In genomic region chr10:70533189-70533558, GRCh38 we compare ENCODE assay signal across 35 cellular contexts. TPM values are rescaled to one million over a fixed set of nuclear protein-coding genes. Genes with fewer than 3 reads are reported as not detected.
"Had no signal": no experiment of that assay in that cellular context is flagged by ENCODE, and none has a peak within 500 bp of the region (broad histone marks: within the 10 kb centered on the region; RNA-seq: fewer than 3 reads in every experiment).

No MANE protein-coding gene starts in this region.

- H3K4me1 ChIP-seq: Peyer's patch, SJSA1 had no signal

- ATAC-seq: activated CD4-positive, alpha-beta T cell treated with anti-CD3 and anti-CD28 coated beads for 36 hours; activated CD4-positive, CD25-positive, alpha-beta regulatory T cell treated with anti-CD3 and anti-CD28 coated beads, Interleukin-2, amount 50 U/mL, for 24 hours; activated CD8-positive, alpha-beta memory T cell treated with anti-CD3 and anti-CD28 coated beads, Interleukin-2, amount 10 ng/mL, durations not matched to agents 7 days and 5 days; PC-3 had no signal

- H3K27ac Mint-ChIP-seq: activated CD4-positive, alpha-beta T cell treated with anti-CD3 and anti-CD28 coated beads for 36 hours; activated CD4-positive, alpha-beta T cell treated with anti-CD3 and anti-CD28 coated beads, Interleukin-2, amount 10 ng/mL, durations not matched to agents 7 days and 5 days; activated CD8-positive, alpha-beta memory T cell treated with anti-CD3 and anti-CD28 coated beads, Interleukin-2, amount 10 ng/mL, durations not matched to agents 7 days and 5 days; activated naive CD8-positive, alpha-beta T cell treated with anti-CD3 and anti-CD28 coated beads for 36 hours; T-helper 1 cell treated with Interleukin-12 subunit alpha and Interleukin-12 subunit beta and Interleukin-4 antibody, amounts not matched to agents 30 μg/mL and 1 μg/mL, for 36 hours; T-helper 2 cell treated with Interferon-gamma antibody and Interleukin-4, amounts not matched to agents 5 μg/mL and 100 μg/mL, for 36 hours had no signal

- H3K9me3 Mint-ChIP-seq: activated CD4-positive, alpha-beta T cell treated with anti-CD3 and anti-CD28 coated beads, Interleukin-2, amount 10 ng/mL, durations not matched to agents 7 days and 5 days; activated naive CD8-positive, alpha-beta T cell treated with anti-CD3 and anti-CD28 coated beads for 36 hours; central memory CD8-positive, alpha-beta T cell; T-helper 1 cell treated with Interleukin-12 subunit alpha and Interleukin-12 subunit beta and Interleukin-4 antibody, amounts not matched to agents 30 μg/mL and 1 μg/mL, for 36 hours; T-helper 2 cell treated with Interferon-gamma antibody and Interleukin-4, amounts not matched to agents 5 μg/mL and 100 μg/mL, for 36 hours had no signal

- FAIRE-seq: TTC549 had no signal

- H3K36me3 Mint-ChIP-seq: activated CD8-positive, alpha-beta memory T cell treated with anti-CD3 and anti-CD28 coated beads, Interleukin-2, amount 10 ng/mL, durations not matched to agents 7 days and 5 days; activated naive CD8-positive, alpha-beta T cell treated with anti-CD3 and anti-CD28 coated beads for 36 hours had no signal

- H3K4me3 Mint-ChIP-seq: activated CD4-positive, alpha-beta T cell treated with anti-CD3 and anti-CD28 coated beads for 36 hours; activated CD4-positive, alpha-beta T cell treated with anti-CD3 and anti-CD28 coated beads, Interleukin-2, amount 10 ng/mL, durations not matched to agents 7 days and 5 days; activated CD8-positive, alpha-beta memory T cell treated with anti-CD3 and anti-CD28 coated beads, Interleukin-2, amount 10 ng/mL, durations not matched to agents 7 days and 5 days; activated naive CD8-positive, alpha-beta T cell treated with anti-CD3 and anti-CD28 coated beads for 36 hours; central memory CD8-positive, alpha-beta T cell; T-helper 1 cell treated with Interleukin-12 subunit alpha and Interleukin-12 subunit beta and Interleukin-4 antibody, amounts not matched to agents 30 μg/mL and 1 μg/mL, for 36 hours; T-helper 2 cell treated with Interferon-gamma antibody and Interleukin-4, amounts not matched to agents 5 μg/mL and 100 μg/mL, for 36 hours had no signal

- H3K36me3 ChIP-seq: cardiac muscle cell, Peyer's patch, SJSA1 had no signal

- H3K9ac ChIP-seq: SK-N-SH had no signal

- H3K4me1 Mint-ChIP-seq: activated CD4-positive, alpha-beta T cell treated with anti-CD3 and anti-CD28 coated beads for 36 hours; activated CD4-positive, alpha-beta T cell treated with anti-CD3 and anti-CD28 coated beads, Interleukin-2, amount 10 ng/mL, durations not matched to agents 7 days and 5 days; activated CD8-positive, alpha-beta memory T cell treated with anti-CD3 and anti-CD28 coated beads, Interleukin-2, amount 10 ng/mL, durations not matched to agents 7 days and 5 days; activated naive CD8-positive, alpha-beta T cell treated with anti-CD3 and anti-CD28 coated beads for 36 hours; central memory CD8-positive, alpha-beta T cell had no signal

- H3K9me3 ChIP-seq: Peyer's patch, SJSA1, SK-N-SH had no signal

- DNase-seq: activated CD4-positive, alpha-beta T cell treated with anti-CD3 and anti-CD28 coated beads for 36 hours; activated CD4-positive, alpha-beta T cell treated with anti-CD3 and anti-CD28 coated beads, Interleukin-2, amount 10 ng/mL, durations not matched to agents 7 days and 5 days; activated CD4-positive, alpha-beta T cell treated with anti-CD3 and anti-CD28 coated beads, Interleukin-2, amount 50 U/mL, for 48 hours; activated CD8-positive, alpha-beta memory T cell treated with anti-CD3 and anti-CD28 coated beads for 24 hours; activated CD8-positive, alpha-beta memory T cell treated with anti-CD3 and anti-CD28 coated beads, Interleukin-2, amount 10 ng/mL, durations not matched to agents 7 days and 5 days; activated CD8-positive, alpha-beta memory T cell treated with anti-CD3 and anti-CD28 coated beads, Interleukin-2, amount 50 U/mL, for 48 hours; activated effector memory CD4-positive, alpha-beta T cell treated with Interleukin-2 at 50 U/mL for 16 hours; activated naive CD4-positive, alpha-beta T cell treated with anti-CD3 and anti-CD28 coated beads, Interleukin-2, amount 50 U/mL, for 16 hours; activated naive CD8-positive, alpha-beta T cell treated with anti-CD3 and anti-CD28 coated beads for 36 hours; activated T-cell treated with anti-CD3 and anti-CD28 coated beads, Interleukin-2, amount 50 U/mL, for 48 hours; amniotic stem cell; MM.1S; MV-4-11; NCI-H1092; NCI-H1436 treated with DMSO at 0.1 percent for 48 hours; NCI-H1694 treated with DMSO at 0.1 percent for 48 hours; NCI-H2029 treated with DMSO at 0.1 percent for 48 hours; NCI-H2107; NCI-H2171; NCI-H510A; NCI-H526; NCI-H748 treated with DMSO at 0.1 percent for 48 hours; NK-92 treated with Interleukin-12 subunit alpha and Interleukin-12 subunit beta, amount 100 ng/mL, for 24 hours; Peyer's patch; RPMI8226; SHP77 treated with DMSO at 0.1 percent for 48 hours; SK-N-SH had no signal

- H3K4me2 ChIP-seq: SK-N-SH had no signal

- H3K27me3 ChIP-seq: cardiac muscle cell, Peyer's patch had no signal

- H3K27me3 Mint-ChIP-seq: activated CD4-positive, alpha-beta T cell treated with anti-CD3 and anti-CD28 coated beads for 36 hours; activated CD4-positive, alpha-beta T cell treated with anti-CD3 and anti-CD28 coated beads, Interleukin-2, amount 10 ng/mL, durations not matched to agents 7 days and 5 days; activated naive CD8-positive, alpha-beta T cell treated with anti-CD3 and anti-CD28 coated beads for 36 hours; central memory CD8-positive, alpha-beta T cell had no signal

- H3K4me3 ChIP-seq: cardiac muscle cell, Peyer's patch, SJSA1 had no signal

- H3K27ac ChIP-seq: cardiac muscle cell, Peyer's patch, SJSA1 had no signal

RNA-seq across cellular contexts. Expression of gene PALD1, which starts 54.6 kb away (rescaled TPM):
- total RNA-seq: SJSA1 had no signal
